In genomic region chr9:99003308-99003707, GRCh38 we compare ENCODE assay signal across 24 cellular contexts. TPM values are rescaled to one million over a fixed set of nuclear protein-coding genes. Genes with fewer than 3 reads are reported as not detected.
DNase-seq lines count a peak whose midpoint lies in the region; ATAC-seq and TF ChIP-seq lines count a peak whose summit lies in the region.
"Had no signal": no experiment of that assay in that cellular context is flagged by ENCODE, and none has a peak within 500 bp of the region (broad histone marks: within the 10 kb centered on the region; RNA-seq: fewer than 3 reads in every experiment).

No MANE protein-coding gene starts in this region.

- no peak for TF ChIP-seq POLR2A in testis (IDR thresholded peaks at IDR 0.05)

- peak overlapping the region; percentile 37 for H2BK15ac ChIP-seq in mesenchymal stem cell (ENCODE audit: low read depth, poor library complexity, severe bottlenecking)

- dilution Hi-C loops in mammary epithelial cell (cut with HindIII; ENCODE audit: low sequenced_read_pairs) = no loop called here

- H2BK5ac ChIP-seq in mesenchymal stem cell (ENCODE audit: low read depth, low read length, poor library complexity, severe bottlenecking) = no peak overlapping the region

- H3K27ac ChIP-seq in right atrium auricular region (no peak overlapping the region), mesenchymal stem cell (ENCODE audit: low read length, poor library complexity, severe bottlenecking) (no peak overlapping the region), testis (no peak overlapping the region), mammary epithelial cell (ENCODE audit: insufficient read depth, low read depth, low read length) (no peak overlapping the region)
- H3K27ac ChIP-seq: BLaER1 treated with 17β-estradiol and CSF1 and Interleukin-3, amounts not matched to agents 10 nM and 100 nM; KMS-11 had no signal

- CTCF ChIA-PET in activated CD4-positive, alpha-beta memory T cell treated with anti-CD3 and anti-CD28 coated beads, Interleukin-2, amount 10 ng/mL, durations not matched to agents 7 days and 5 days (lab: Charles Lee) = interaction anchor here (1.0 to 9.2 kb wide), 4 partner anchors 11 to 138 kb away, joined by 3 to 208 read pairs (median 52); no protein-coding TSS in a partner anchor
- CTCF ChIA-PET in activated CD4-positive, alpha-beta memory T cell treated with anti-CD3 and anti-CD28 coated beads for 36 hours (lab: Charles Lee) = interaction anchor here (1.1 to 8.8 kb wide), 4 partner anchors 9 to 154 kb away, joined by 5 to 163 read pairs (median 6); no protein-coding TSS in a partner anchor
- CTCF ChIA-PET in mammary epithelial cell (lab: Charles Lee; ENCODE audit: low non-redundant PET) = interaction anchor here (0.6 kb wide), 1 partner anchor 101 kb away, joined by 3 read pairs; no protein-coding TSS in a partner anchor

- H3K9me3 ChIP-seq in right atrium auricular region (no peaks in the 10 kb centered on the region), mesenchymal stem cell (ENCODE audit: control insufficient read depth, low read length) (no peaks in the 10 kb centered on the region), testis (no peaks in the 10 kb centered on the region), mammary epithelial cell (replicated peaks; ENCODE audit: insufficient read depth, low read length) (no peaks in the 10 kb centered on the region)

- H3K79me2 ChIP-seq in mammary epithelial cell (ENCODE audit: insufficient read depth, low read length) = no peaks in the 10 kb centered on the region

- H3K27me3 Mint-ChIP-seq in activated CD4-positive, alpha-beta memory T cell treated with anti-CD3 and anti-CD28 coated beads, Interleukin-2, amount 10 ng/mL, durations not matched to agents 7 days and 5 days = peaks cover 15% of the 10 kb centered on the region
- no peaks in the 10 kb centered on the region for H3K27me3 Mint-ChIP-seq in activated CD4-positive, alpha-beta memory T cell treated with anti-CD3 and anti-CD28 coated beads for 36 hours

- ATAC-seq in HG02970 (IDR thresholded peaks at IDR 0.05; ENCODE audit: low FRiP score, unreplicated experiment) = no peak
- ATAC-seq: CD8-positive, alpha-beta T cell; GM23338; Panc1 had no signal

- H3K4me2 ChIP-seq in mesenchymal stem cell (ENCODE audit: low read length, poor library complexity, severe bottlenecking) = no peak overlapping the region
- no peak overlapping the region for H3K4me2 ChIP-seq in mammary epithelial cell (ENCODE audit: insufficient read depth, low read depth, low read length)
- H3K4me2 ChIP-seq: GM23338, KMS-11 had no signal

- H3K4me3 Mint-ChIP-seq in activated CD4-positive, alpha-beta memory T cell treated with anti-CD3 and anti-CD28 coated beads, Interleukin-2, amount 10 ng/mL, durations not matched to agents 7 days and 5 days = no peak overlapping the region
- no peak overlapping the region for H3K4me3 Mint-ChIP-seq in activated CD4-positive, alpha-beta memory T cell treated with anti-CD3 and anti-CD28 coated beads for 36 hours
- H3K4me3 Mint-ChIP-seq: CD8-positive, alpha-beta T cell; GM23338 had no signal

- peaks cover 19% of the 10 kb centered on the region for H3K4me1 Mint-ChIP-seq in activated CD4-positive, alpha-beta memory T cell treated with anti-CD3 and anti-CD28 coated beads, Interleukin-2, amount 10 ng/mL, durations not matched to agents 7 days and 5 days
- H3K4me1 Mint-ChIP-seq in activated CD4-positive, alpha-beta memory T cell treated with anti-CD3 and anti-CD28 coated beads for 36 hours (ENCODE audit: low read depth) = peaks cover 15% of the 10 kb centered on the region

- H3K14ac ChIP-seq in mesenchymal stem cell (ENCODE audit: low read length in 2 of 2) = no peak overlapping the region

- no peaks in the 10 kb centered on the region for H3K79me1 ChIP-seq in mesenchymal stem cell (replicated peaks; ENCODE audit: low read length, poor library complexity, severe bottlenecking)

- H4K91ac ChIP-seq in mesenchymal stem cell (ENCODE audit: low read length) = no peak overlapping the region

- TF ChIP-seq CTCF in right atrium auricular region (IDR thresholded peaks at IDR 0.05) (no peak), testis (IDR thresholded peaks at IDR 0.05) (no peak), mammary epithelial cell (conservative IDR thresholded peaks at IDR 0.05 in 1 of 2, IDR thresholded peaks at IDR 0.05 in 1 of 2; ENCODE audit: extremely low read depth in 1 of 2, insufficient read depth in 1 of 2, low read depth in 1 of 2, low read length in 2 of 2) (no peak)

- 95% methylated on average over 5 of the region's 5 CpGs for WGBS in mesenchymal stem cell
- WGBS in testis, 2 donors = 92 to 97% methylated on average over 4 to 5 of the region's 5 CpGs
- 93% methylated on average over 3 of the region's 5 CpGs for WGBS in mammary epithelial cell (ENCODE audit: low coverage, missing lambda C conversion rate)

- H3K9me3 Mint-ChIP-seq in activated CD4-positive, alpha-beta memory T cell treated with anti-CD3 and anti-CD28 coated beads, Interleukin-2, amount 10 ng/mL, durations not matched to agents 7 days and 5 days = no peaks in the 10 kb centered on the region
- no peaks in the 10 kb centered on the region for H3K9me3 Mint-ChIP-seq in activated CD4-positive, alpha-beta memory T cell treated with anti-CD3 and anti-CD28 coated beads for 36 hours
- H3K9me3 Mint-ChIP-seq: CD8-positive, alpha-beta T cell had no signal

- peaks cover 12% of the 10 kb centered on the region for H3K36me3 ChIP-seq in right atrium auricular region
- peaks cover 0 to 33% of the 10 kb centered on the region in 2 experiments for H3K36me3 ChIP-seq in mesenchymal stem cell (ENCODE audit: control insufficient read depth in 1 of 2, insufficient read depth in 2 of 2, low read depth in 1 of 2, low read length in 2 of 2)
- H3K36me3 ChIP-seq in testis (ENCODE audit: low read depth, missing control alignments) = no peaks in the 10 kb centered on the region
- no peaks in the 10 kb centered on the region for H3K36me3 ChIP-seq in mammary epithelial cell (ENCODE audit: insufficient read depth, low read length)
- H3K36me3 ChIP-seq: BLaER1 treated with 17β-estradiol and CSF1 and Interleukin-3, amounts not matched to agents 10 nM and 100 nM had no signal

- BruUV-seq in mammary epithelial cell (replicated peaks; lab: Mats Ljungman, UMichigan) = no TSS peak

- H2AFZ ChIP-seq in mesenchymal stem cell (ENCODE audit: low read depth, low read length) (no peak overlapping the region), mammary epithelial cell (ENCODE audit: low read depth, low read length) (no peak overlapping the region)

- H4K20me1 ChIP-seq in mammary epithelial cell (ENCODE audit: insufficient read depth, low read length) = no peaks in the 10 kb centered on the region

- in situ Hi-C loops in mammary epithelial cell (cut with MboI; ENCODE audit: low sequenced_read_pairs in 2 of 2) = loop anchor here (10.0 kb wide), 1 partner anchor 131 kb away; no protein-coding TSS in a partner anchor

- peak overlapping the region in 1 of 2 experiments; percentile 46 for H3K18ac ChIP-seq in mesenchymal stem cell (ENCODE audit: low read depth in 1 of 2, low read length in 2 of 2)

- no peak overlapping the region for H3K4ac ChIP-seq in mesenchymal stem cell (ENCODE audit: low read depth in 1 of 2, low read length in 2 of 2)

- H3K4me1 ChIP-seq in right atrium auricular region (peaks cover 0 to 21% of the 10 kb centered on the region in 2 donors), mesenchymal stem cell (ENCODE audit: control insufficient read depth, insufficient read depth, low read depth, low read length) (peaks cover 11% of the 10 kb centered on the region), testis (peaks cover 11% of the 10 kb centered on the region), mammary epithelial cell (ENCODE audit: insufficient read depth, low read length) (no peaks in the 10 kb centered on the region)

- no peak overlapping the region for H3K27ac Mint-ChIP-seq in activated CD4-positive, alpha-beta memory T cell treated with anti-CD3 and anti-CD28 coated beads, Interleukin-2, amount 10 ng/mL, durations not matched to agents 7 days and 5 days
- H3K27ac Mint-ChIP-seq in activated CD4-positive, alpha-beta memory T cell treated with anti-CD3 and anti-CD28 coated beads for 36 hours = no peak overlapping the region
- H3K27ac Mint-ChIP-seq: CD8-positive, alpha-beta T cell; GM23338 had no signal

- no peak overlapping the region for H2BK120ac ChIP-seq in mesenchymal stem cell (ENCODE audit: low read depth, low read length)

- H3K27me3 ChIP-seq in right atrium auricular region = no peaks in the 10 kb centered on the region
- H3K27me3 ChIP-seq in mesenchymal stem cell (ENCODE audit: control insufficient read depth in 1 of 2, insufficient read depth in 1 of 2, low read length in 2 of 2) = peaks cover 0 to 25% of the 10 kb centered on the region in 2 experiments
- no peaks in the 10 kb centered on the region for H3K27me3 ChIP-seq in testis
- H3K27me3 ChIP-seq in mammary epithelial cell (ENCODE audit: insufficient read depth, low read length) = peaks cover 3% of the 10 kb centered on the region

- H3K36me3 Mint-ChIP-seq in activated CD4-positive, alpha-beta memory T cell treated with anti-CD3 and anti-CD28 coated beads, Interleukin-2, amount 10 ng/mL, durations not matched to agents 7 days and 5 days (ENCODE audit: low read depth) = no peaks in the 10 kb centered on the region
- H3K36me3 Mint-ChIP-seq in activated CD4-positive, alpha-beta memory T cell treated with anti-CD3 and anti-CD28 coated beads for 36 hours = no peaks in the 10 kb centered on the region
- H3K36me3 Mint-ChIP-seq: CD8-positive, alpha-beta T cell had no signal

- POLR2A ChIA-PET in activated CD4-positive, alpha-beta memory T cell treated with anti-CD3 and anti-CD28 coated beads, Interleukin-2, amount 10 ng/mL, durations not matched to agents 7 days and 5 days (lab: Charles Lee) = interaction anchor here (1.3 to 2.6 kb wide), 2 partner anchors 90 to 101 kb away, joined by 4 to 11 read pairs; partner anchors contain the start of gene TGFBR1
- POLR2A ChIA-PET in activated CD4-positive, alpha-beta memory T cell treated with anti-CD3 and anti-CD28 coated beads for 36 hours (lab: Charles Lee) = interaction anchor here (0.6 kb wide), 1 partner anchor 198 kb away, joined by 3 read pairs; no protein-coding TSS in a partner anchor

- no peak overlapping the region for H2AK5ac ChIP-seq in mesenchymal stem cell (ENCODE audit: low read length, severe bottlenecking)

- DNase-seq in activated CD4-positive, alpha-beta memory T cell treated with anti-CD3 and anti-CD28 coated beads, Interleukin-2, amount 10 ng/mL, durations not matched to agents 7 days and 5 days = peak; percentile 9
- DNase-seq in activated CD4-positive, alpha-beta memory T cell treated with anti-CD3 and anti-CD28 coated beads for 36 hours = no peak
- DNase-seq in right atrium auricular region (ENCODE audit: low spot score) (peak; percentile 42), cardiac septum (ENCODE audit: low spot score) (no peak), mesenchymal stem cell (no peak), testis (peak; percentile 5), mammary epithelial cell (no peak)
- DNase-seq: 8988T; DMS153; HCEC 1CT; NCI-H1105; NCI-H2029 treated with DMSO at 0.1 percent for 48 hours; NCI-H2171; NCI-H345; NCI-H524; NCI-H774; NK-92 treated with Interleukin-12 subunit alpha and Interleukin-12 subunit beta, amount 100 ng/mL, for 24 hours had no signal

- intact Hi-C loops in activated CD4-positive, alpha-beta memory T cell treated with anti-CD3 and anti-CD28 coated beads for 36 hours (cut with micrococcal nuclease) = no loop called here
- intact Hi-C loops in cardiac septum (cut with DNase I) = loop anchor here (5.0 kb wide), 1 partner anchor 139 kb away; no protein-coding TSS in a partner anchor
- intact Hi-C loops in testis (cut with DNase I; ENCODE audit: low total_unique reads) = no loop called here
- intact Hi-C loops in mammary epithelial cell (cut with micrococcal nuclease) = no loop called here

- H3K9ac ChIP-seq in mesenchymal stem cell (ENCODE audit: low read length) (no peak overlapping the region), mammary epithelial cell (ENCODE audit: insufficient read depth, low read length) (no peak overlapping the region)
- H3K9ac ChIP-seq: BLaER1 treated with 17β-estradiol and CSF1 and Interleukin-3, amounts not matched to agents 10 nM and 100 nM; KMS-11 had no signal

- H3K23ac ChIP-seq in mesenchymal stem cell (ENCODE audit: low read length in 2 of 2) = no peak overlapping the region

- H2BK12ac ChIP-seq in mesenchymal stem cell (ENCODE audit: low read length in 2 of 2) = peak overlapping the region in 1 of 2 experiments; percentile 18

- no peak overlapping the region for H4K8ac ChIP-seq in mesenchymal stem cell (ENCODE audit: low read length)

- no peak overlapping the region for H3K4me3 ChIP-seq in right atrium auricular region
- no peak overlapping the region for H3K4me3 ChIP-seq in mesenchymal stem cell (ENCODE audit: insufficient read depth in 1 of 2, low read depth in 1 of 2, low read length in 2 of 2)
- H3K4me3 ChIP-seq in testis = no peak overlapping the region
- no peak overlapping the region for H3K4me3 ChIP-seq in mammary epithelial cell (replicated peaks in 1 of 3; ENCODE audit: insufficient read depth in 1 of 3, low read depth in 2 of 3, low read length in 3 of 3)
- H3K4me3 ChIP-seq: BLaER1 treated with 17β-estradiol and CSF1 and Interleukin-3, amounts not matched to agents 10 nM and 100 nM; GM23338 had no signal

RNA-seq across cellular contexts. Expression of gene COL15A1, which starts 59.6 kb away (rescaled TPM):
- under 1 TPM; 0.30 to 0.33 TPM for total RNA-seq in activated CD4-positive, alpha-beta memory T cell treated with anti-CD3 and anti-CD28 coated beads, Interleukin-2, amount 10 ng/mL, durations not matched to agents 7 days and 5 days
- under 1 TPM; 0.12 to 0.14 TPM for total RNA-seq in activated CD4-positive, alpha-beta memory T cell treated with anti-CD3 and anti-CD28 coated beads for 36 hours
- 10 to 100 TPM; 22.4 to 38.2 TPM for total RNA-seq in right atrium auricular region
- 49.4 TPM for total RNA-seq in cardiac septum
- polyA plus RNA-seq in mesenchymal stem cell (2013, experiment 1 of 2) = 4.3 TPM
- polyA plus RNA-seq in mesenchymal stem cell (2013, experiment 2 of 2) = 4.2 TPM
- 10 to 100 TPM; 37.2 to 55.5 TPM for total RNA-seq in testis
- polyA plus RNA-seq in testis (ENCODE audit: insufficient read depth, low read depth, low replicate concordance) = 49.4 TPM
- total RNA-seq in mammary epithelial cell = under 1 TPM in 1 of 2 donors, not detected in 1; 0.50 TPM
- not detected for polyA plus RNA-seq in mammary epithelial cell
- not detected for polyA minus RNA-seq in mammary epithelial cell
- total RNA-seq: CD8-positive, alpha-beta T cell; G401 had no signal

Comparison
In these comparisons a context has a peak if more than half of its experiments do, and no peak if none do; other contexts are left out.
1. DNase-seq: peak in activated CD4-positive, alpha-beta memory T cell treated with anti-CD3 and anti-CD28 coated beads, Interleukin-2, amount 10 ng/mL, durations not matched to agents 7 days and 5 days (single experiment), right atrium auricular region (single experiment) and testis (single experiment); none in activated CD4-positive, alpha-beta memory T cell treated with anti-CD3 and anti-CD28 coated beads for 36 hours (single experiment), cardiac septum (single experiment), mesenchymal stem cell (single experiment) and mammary epithelial cell (single experiment).
2. RNA of gene COL15A1, which starts 59.6 kb away (total RNA-seq): 37.2 to 55.5 TPM in testis, 49.4 TPM in cardiac septum (single experiment) and 22.4 to 38.2 TPM in right atrium auricular region; 0.50 TPM in mammary epithelial cell, 0.30 to 0.33 TPM in activated CD4-positive, alpha-beta memory T cell treated with anti-CD3 and anti-CD28 coated beads, Interleukin-2, amount 10 ng/mL, durations not matched to agents 7 days and 5 days and 0.12 to 0.14 TPM in activated CD4-positive, alpha-beta memory T cell treated with anti-CD3 and anti-CD28 coated beads for 36 hours; every median in the first group is over 10 times any median in the second.